ENCODE assay signal across 20 cellular contexts in the genomic region with DNA sequence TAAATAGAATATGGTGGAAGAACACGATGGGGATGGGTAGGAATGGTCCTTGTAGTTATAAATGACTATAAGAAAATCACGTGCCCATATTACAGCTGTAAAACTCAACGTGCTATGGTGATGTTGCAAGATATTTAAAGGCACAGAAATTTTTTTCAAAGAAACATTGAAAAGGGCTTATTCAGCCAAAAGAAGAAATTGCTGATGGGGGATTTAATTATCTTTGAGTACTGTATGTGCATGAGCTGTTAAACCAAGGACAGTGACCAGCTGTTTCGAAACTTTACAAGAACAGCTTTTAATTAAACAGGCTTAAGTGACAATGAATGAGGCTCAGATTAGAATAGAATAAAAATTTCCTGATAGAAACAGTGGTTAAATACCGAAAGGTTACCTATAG.
DNase-seq lines count a peak whose midpoint lies in the region; ATAC-seq, FAIRE-seq and TF ChIP-seq lines count a peak whose summit lies in the region.
"Had no signal": no experiment of that assay in that cellular context is flagged by ENCODE, and none has a peak within 500 bp of the region (broad histone marks: within the 10 kb centered on the region; RNA-seq: fewer than 3 reads in every experiment).

No MANE protein-coding gene starts in this region.

- no peak overlapping the region for H3K23ac ChIP-seq in IMR-90 (ENCODE audit: low read depth, low read length)

- intact Hi-C loops in IMR-90 (cut with micrococcal nuclease) (no loop called here), esophagus squamous epithelium (cut with DNase I) (no loop called here)

- H2BK5ac ChIP-seq in IMR-90 (ENCODE audit: low read depth, low read length, poor library complexity, severe bottlenecking) = no peak overlapping the region

- H3K9me3 ChIP-seq in IMR-90 (ENCODE audit: control insufficient read depth, insufficient read depth, low read length) (peaks cover 6% of the 10 kb centered on the region; the same call in 1 of the 2 replicates), esophagus squamous epithelium (no peaks in the 10 kb centered on the region)
- H3K9me3 ChIP-seq: BLaER1 had no signal

- H3K4ac ChIP-seq in IMR-90 (ENCODE audit: low read depth, low read length) = no peak overlapping the region

- TF ChIP-seq CTCF in IMR-90 (conservative IDR thresholded peaks at IDR 0.05; ENCODE audit: low read depth, low read length) (no peak), esophagus squamous epithelium (IDR thresholded peaks at IDR 0.05) (no peak)

- BruUV-seq in IMR-90 (replicated peaks; lab: Mats Ljungman, UMichigan) = no TSS peak

- H3K4me3 ChIP-seq in IMR-90 (ENCODE audit: insufficient read depth, low read depth, low read length) (no peak overlapping the region), esophagus squamous epithelium (no peak overlapping the region)
- H3K4me3 ChIP-seq: BLaER1, GM23338 had no signal

- TF ChIP-seq RAD21 in IMR-90 (IDR thresholded peaks at IDR 0.05; ENCODE audit: low read length) = no peak

- H3K27me3 ChIP-seq in IMR-90 (ENCODE audit: control insufficient read depth, insufficient read depth, low read length) (no peaks in the 10 kb centered on the region), esophagus squamous epithelium (no peaks in the 10 kb centered on the region)
- H3K27me3 ChIP-seq: BLaER1 had no signal

- no CpG with 5 or more reads among the region's 5 CpGs for WGBS in IMR-90 (ENCODE audit: extremely low coverage in 2 of 2, insufficient read length in 1 of 2), 2 experiments
- 56 to 62% methylated on average over 5 of the region's 5 CpGs for WGBS in esophagus squamous epithelium, 2 donors

- no peak overlapping the region for H3K18ac ChIP-seq in IMR-90 (ENCODE audit: low read depth, low read length)

- no peak overlapping the region for H3K4me2 ChIP-seq in IMR-90 (ENCODE audit: low read depth, low read length)
- H3K4me2 ChIP-seq: BLaER1, GM23338 had no signal

- no peak overlapping the region for H3K9ac ChIP-seq in IMR-90 (ENCODE audit: low read depth, low read length)
- H3K9ac ChIP-seq: BLaER1 had no signal

- no peak overlapping the region for H2BK120ac ChIP-seq in IMR-90 (ENCODE audit: low read depth, low read length)

- in situ Hi-C loops in IMR-90 (cut with MboI; ENCODE audit: low sequenced_read_pairs) = no loop called here

- no peak for ATAC-seq in IMR-90 (ENCODE audit: low read depth)
- ATAC-seq in GM21367 (IDR thresholded peaks at IDR 0.05; ENCODE audit: unreplicated experiment) = no peak
- ATAC-seq: GM23338 had no signal

- H2AFZ ChIP-seq in IMR-90 (replicated peaks; ENCODE audit: low read length, poor library complexity) = no peak overlapping the region
- H2AFZ ChIP-seq: GM23338 had no signal

- dilution Hi-C loops in IMR-90 (cut with HindIII; ENCODE audit: low sequenced_read_pairs, unreplicated experiment) = no loop called here

- H4K8ac ChIP-seq in IMR-90 (ENCODE audit: low read depth in 2 of 2, low read length in 2 of 2) = no peak overlapping the region

- DNase-seq in NCI-H524 (lab: John Stamatoyannopoulos, UW) (peak; percentile 3 to 57), NCI-H524 treated with DMSO at 0.1 percent for 48 hours (lab: John Stamatoyannopoulos, UW) (no peak), IMR-90 (no peak), GM12892 (ENCODE audit: insufficient read length) (no peak), esophagus squamous epithelium (lab: John Stamatoyannopoulos, UW) (no peak)
- DNase-seq: CD4-positive, alpha-beta memory T cell; DMS153; DMS79; GF-D8; HCEC 1CT; HFFc6; KG1 had no signal

- POLR2A ChIA-PET in IMR-90 (lab: Charles Lee; ENCODE audit: unreplicated experiment) = no interaction called here

- no peak overlapping the region for H2BK20ac ChIP-seq in IMR-90 (ENCODE audit: low read depth, low read length)

- no peaks in the 10 kb centered on the region for H4K20me1 ChIP-seq in IMR-90 (ENCODE audit: insufficient read depth, low read length)
- H4K20me1 ChIP-seq: BLaER1 had no signal

- no peak overlapping the region for H3K56ac ChIP-seq in IMR-90 (ENCODE audit: extremely low read depth, insufficient read depth, low read length)

- no peak overlapping the region for H2AK9ac ChIP-seq in IMR-90 (replicated peaks; ENCODE audit: low read depth, low read length, poor library complexity)

- H3K4me1 ChIP-seq in IMR-90 (ENCODE audit: control insufficient read depth, insufficient read depth, low read length) (no peaks in the 10 kb centered on the region), esophagus squamous epithelium (no peaks in the 10 kb centered on the region)
- H3K4me1 ChIP-seq: BLaER1 had no signal

- no peak for TF ChIP-seq POLR2A in IMR-90 (IDR thresholded peaks at IDR 0.05; ENCODE audit: low read depth, low read length)
- TF ChIP-seq POLR2A in GM12892 (IDR thresholded peaks at IDR 0.05; ENCODE audit: low read depth, low read length) = no peak
- TF ChIP-seq POLR2A in esophagus squamous epithelium (IDR thresholded peaks at IDR 0.05) = no peak

- no peak overlapping the region for H3K14ac ChIP-seq in IMR-90 (replicated peaks; ENCODE audit: low read depth, low read length)

- FAIRE-seq in islet of Langerhans (lab: Jason Lieb, UNC) (peak; percentile 62), GM12892 (lab: Jason Lieb, UNC) (no peak)
- FAIRE-seq: GM19239, H54, HTR-8/SVneo had no signal

- CTCF ChIA-PET in IMR-90 (lab: Yijun Ruan, JAX) = no interaction called here

- H3K79me1 ChIP-seq in IMR-90 (ENCODE audit: low read depth in 1 of 2, low read length in 2 of 2) = no peaks in the 10 kb centered on the region

- no peak overlapping the region for H4K91ac ChIP-seq in IMR-90 (ENCODE audit: insufficient read depth, low read depth, low read length)

- no peak overlapping the region for H2BK15ac ChIP-seq in IMR-90 (ENCODE audit: low read depth, low read length)

- H3K9me1 ChIP-seq in IMR-90 (ENCODE audit: insufficient read depth, low read length) = no peaks in the 10 kb centered on the region

- no peak overlapping the region for H2AK5ac ChIP-seq in IMR-90 (ENCODE audit: low read depth, low read length)

- H3K27ac ChIP-seq in IMR-90 (ENCODE audit: insufficient read depth, low read length) (no peak overlapping the region), esophagus squamous epithelium (no peak overlapping the region)
- H3K27ac ChIP-seq: 22Rv1, BLaER1 had no signal

- no peak overlapping the region for H4K5ac ChIP-seq in IMR-90 (ENCODE audit: low read depth, low read length)

- no peaks in the 10 kb centered on the region for H3K36me3 ChIP-seq in IMR-90 (ENCODE audit: control insufficient read depth, insufficient read depth, low read length)
- no peaks in the 10 kb centered on the region for H3K36me3 ChIP-seq in esophagus squamous epithelium
- H3K36me3 ChIP-seq: BLaER1 had no signal

TF ChIP-seq in IMR-90, 13 proteins besides CTCF, POLR2A, EP300 and RAD21:
- TF ChIP-seq FOS (IDR thresholded peaks at IDR 0.05; ENCODE audit: low read depth, low read length) (no peak), MAFK (IDR thresholded peaks at IDR 0.05; ENCODE audit: low read depth, low read length) (peak; percentile 35)

Comparison
In these comparisons a context has a peak if more than half of its experiments do, and no peak if none do; other contexts are left out.
1. DNase-seq: peak in NCI-H524 (2 of 2); none in NCI-H524 treated with DMSO at 0.1 percent for 48 hours (single experiment), IMR-90 (single experiment), GM12892 (single experiment) and esophagus squamous epithelium (single experiment).